ENCODE assay signal across 30 cellular contexts in genomic region chr6:66289889-66290288, GRCh38.
"Had no signal": no experiment of that assay in that cellular context is flagged by ENCODE, and none has a peak within 500 bp of the region (broad histone marks: within the 10 kb centered on the region; RNA-seq: fewer than 3 reads in every experiment).

No MANE protein-coding gene starts in this region.

- H3K36me3 ChIP-seq: left lung, lower lobe of right lung, ovary, right atrium auricular region, right lobe of liver, stomach, thyroid gland, transverse colon, upper lobe of left lung, vagina had no signal

- H3K27me3 ChIP-seq: left lung, ovary, right atrium auricular region, right lobe of liver, stomach, testis, thyroid gland, transverse colon, upper lobe of left lung, vagina had no signal

- H3K27me3 Mint-ChIP-seq: naive B cell; progenitor cell of endocrine pancreas; stimulated activated memory B cell treated with anti-CD40 and anti-IgM and Interleukin-4, amounts not matched to agents 10 μg/mL and 1 μg/mL and 100 μg/mL, for 72 hours had no signal

- H3K4me3 ChIP-seq: left lung, lower lobe of right lung, ovary, right atrium auricular region, right lobe of liver, smooth muscle cell, stomach, testis, thyroid gland, transverse colon, upper lobe of left lung, vagina had no signal

- FAIRE-seq: islet of Langerhans, kidney had no signal

- H3K4me3 Mint-ChIP-seq: immature natural killer cell; mesothelial cell of epicardium; naive B cell; natural killer cell; nephron progenitor cell; stimulated activated memory B cell treated with anti-CD40 and anti-IgM and Interleukin-4, amounts not matched to agents 10 μg/mL and 1 μg/mL and 100 μg/mL, for 72 hours had no signal

- H3K27ac Mint-ChIP-seq: immature natural killer cell; mesothelial cell of epicardium; naive B cell; natural killer cell; nephron progenitor cell; progenitor cell of endocrine pancreas; stimulated activated memory B cell treated with anti-CD40 and anti-IgM and Interleukin-4, amounts not matched to agents 10 μg/mL and 1 μg/mL and 100 μg/mL, for 72 hours had no signal

- H3K27ac ChIP-seq: left lung, lower lobe of right lung, ovary, right atrium auricular region, right lobe of liver, stomach, testis, thyroid gland, transverse colon, upper lobe of left lung, vagina had no signal

- ATAC-seq: left colon; left lung; lower lobe of right lung; natural killer cell; right lobe of liver; stimulated activated memory B cell treated with anti-CD40 and anti-IgM and Interleukin-4, amounts not matched to agents 10 μg/mL and 1 μg/mL and 100 μg/mL, for 72 hours had no signal

- H3K9me3 Mint-ChIP-seq: mesothelial cell of epicardium, nephron progenitor cell had no signal

- H3K4me2 ChIP-seq: smooth muscle cell had no signal

- H3K36me3 Mint-ChIP-seq: immature natural killer cell; mesothelial cell of epicardium; naive B cell; natural killer cell; stimulated activated memory B cell treated with anti-CD40 and anti-IgM and Interleukin-4, amounts not matched to agents 10 μg/mL and 1 μg/mL and 100 μg/mL, for 72 hours had no signal

- DNase-seq: hippocampal formation; immature natural killer cell; kidney; left colon; left lung; lower lobe of right lung; mammary epithelial cell; mesenchymal stem cell; naive B cell; natural killer cell; nephron progenitor cell; ovary; right lobe of liver; stimulated activated CD4-positive, alpha-beta T cell treated with anti-CD3 and anti-CD28 coated beads, Interleukin-1b, Interleukin-23, amount 100 ng/mL, for 48 hours; stimulated activated CD4-positive, alpha-beta T cell treated with anti-CD3 and anti-CD28 coated beads, Interleukin-2, amount 100 ng/mL, for 48 hours; stimulated activated CD4-positive, alpha-beta T cell treated with anti-CD3 and anti-CD28 coated beads, Interleukin-4, amount 100 ng/mL, for 4 hours; stimulated activated CD8-positive, alpha-beta memory T cell treated with anti-CD3 and anti-CD28 coated beads, Interleukin-4, amount 100 ng/mL, for 48 hours; stimulated activated naive CD4-positive, alpha-beta T cell treated with Interleukin-2 at 50 U/mL for 16 hours; stomach; testis; thyroid gland; transverse colon; upper lobe of left lung had no signal

- H3K4me1 Mint-ChIP-seq: immature natural killer cell; mesothelial cell of epicardium; naive B cell; natural killer cell; nephron progenitor cell; stimulated activated memory B cell treated with anti-CD40 and anti-IgM and Interleukin-4, amounts not matched to agents 10 μg/mL and 1 μg/mL and 100 μg/mL, for 72 hours had no signal

- H3K9me3 ChIP-seq: left lung, lower lobe of right lung, ovary, right atrium auricular region, right lobe of liver, stomach, testis, thyroid gland, upper lobe of left lung, vagina had no signal

- H3K4me1 ChIP-seq: left lung, lower lobe of right lung, right atrium auricular region, right lobe of liver, stomach, testis, thyroid gland, transverse colon, upper lobe of left lung, vagina had no signal
